Comparison of ENCODE assay signal across 8 cellular contexts in genomic region chr19:58279042-58279924, GRCh38. TPM values are rescaled to one million over a fixed set of nuclear protein-coding genes. Genes with fewer than 3 reads are reported as not detected.
DNase-seq lines count a peak whose midpoint lies in the region; ATAC-seq and TF ChIP-seq lines count a peak whose summit lies in the region.

No MANE protein-coding gene starts in this region.

- H3K9me3 ChIP-seq in ES-I3 (ENCODE audit: control insufficient read depth, insufficient read depth, low read length) = no peaks in the 10 kb centered on the region
- H3K9me3 ChIP-seq in lung (ENCODE audit: control insufficient read depth in 2 of 2, insufficient read depth in 1 of 2, low read length in 1 of 2) = peaks cover 0 to 3% of the 10 kb centered on the region in 2 donors

- 2 to 5% methylated on average over 58 to 60 of the region's 60 CpGs for WGBS in lung, 2 donors

- H3K9ac ChIP-seq in ES-I3 (ENCODE audit: low read depth, low read length) = peak overlapping the region; percentile 79

- peak overlapping the region; percentile 87 for H3K4me3 ChIP-seq in lung

- peaks cover 8% of the 10 kb centered on the region; the same call in 1 of the 2 replicates for H3K4me1 ChIP-seq in ES-I3 (ENCODE audit: insufficient read depth, low read length)
- H3K4me1 ChIP-seq in lung (ENCODE audit: control insufficient read depth in 2 of 2, insufficient read depth in 2 of 2, low read length in 2 of 2) = peaks cover 8 to 9% of the 10 kb centered on the region in 2 donors

- peak overlapping the region; percentile 90 to 92 for H3K27ac ChIP-seq in lung (ENCODE audit: low read depth in 1 of 2, low read length in 1 of 2)

- TF ChIP-seq CTCF in lung (IDR thresholded peaks at IDR 0.05; ENCODE audit: control extremely low read depth, extremely low read depth) = no peak

- H3K27me3 ChIP-seq in lung (ENCODE audit: control insufficient read depth, insufficient read depth) = no peaks in the 10 kb centered on the region

- DNase-seq in NCI-H2081 (lab: John Stamatoyannopoulos, UW) (peak; percentile 80 to 81), lung (ENCODE audit: low spot score) (peak; percentile 65)
- DNase-seq in activated CD4-positive, alpha-beta T cell treated with anti-CD3 and anti-CD28 coated beads, Interleukin-2, amount 50 U/mL, for 1 hour = peak; percentile 15
- peak; percentile 38 for DNase-seq in effector CD8-positive, alpha-beta T cell (lab: John Stamatoyannopoulos, UW)
- DNase-seq in stimulated activated CD4-positive, alpha-beta T cell treated with anti-CD3 and anti-CD28 coated beads, Interleukin-4, amount 100 ng/mL, for 48 hours (ENCODE audit: low read depth in 2 of 2) = peak; percentile 30 to 35

- H3K36me3 ChIP-seq in ES-I3 (ENCODE audit: insufficient read depth, low read length) (peaks cover 5% of the 10 kb centered on the region; the same call in 1 of the 2 replicates), lung (ENCODE audit: control insufficient read depth in 2 of 2, insufficient read depth in 2 of 2, low read length in 2 of 2) (peaks cover 0 to 3% of the 10 kb centered on the region in 2 donors)

- peak; percentile 32 for ATAC-seq in HG02642 (IDR thresholded peaks at IDR 0.05; ENCODE audit: poor library complexity, unreplicated experiment)
- ATAC-seq in lung (ENCODE audit: insufficient read depth, low FRiP score) = peak; percentile 44
- no peak for ATAC-seq in HG03378 (IDR thresholded peaks at IDR 0.05; ENCODE audit: unreplicated experiment)

RNA-seq across cellular contexts. Expression of gene ZNF8, which starts 0.5 kb away (rescaled TPM):
- 1 to 10 TPM; 5.2 to 8.0 TPM for total RNA-seq in lung
- 1 to 10 TPM; 1.2 to 1.8 TPM for polyA plus RNA-seq in lung

RNA-seq across cellular contexts. Expression of gene ERVK3-1, which starts 25.9 kb away (rescaled TPM):
- 10 to 100 TPM; 31.8 to 58.8 TPM for total RNA-seq in lung
- polyA plus RNA-seq in lung = 10 to 100 TPM; 38.0 to 38.1 TPM

RNA-seq across cellular contexts. Expression of gene ZSCAN22, which starts 47.5 kb away (rescaled TPM):
- 1 to 10 TPM; 3.7 TPM for total RNA-seq in lung
- polyA plus RNA-seq in lung = 1 to 10 TPM in 1 of 2 donors, under 1 TPM in 1; 0.93 to 1.1 TPM

RNA-seq across cellular contexts. Expression of gene ZNF544, which starts 50.6 kb away (rescaled TPM):
- 10 to 100 TPM; 19.7 to 41.6 TPM for total RNA-seq in lung
- 10 to 100 TPM in 1 of 2 donors, 1 to 10 TPM in 1; 9.6 to 13.8 TPM for polyA plus RNA-seq in lung

Comparison
In these comparisons a context has a peak if more than half of its experiments do, and no peak if none do; other contexts are left out.
1. DNase-seq: peak in every context shown above with its lines; median percentile 80 in NCI-H2081; 65 in lung; 38 in effector CD8-positive, alpha-beta T cell; 32 in stimulated activated CD4-positive, alpha-beta T cell treated with anti-CD3 and anti-CD28 coated beads, Interleukin-4, amount 100 ng/mL, for 48 hours; 15 in activated CD4-positive, alpha-beta T cell treated with anti-CD3 and anti-CD28 coated beads, Interleukin-2, amount 50 U/mL, for 1 hour.